Comparison of ENCODE assay signal across 8 cellular contexts in the genomic region with DNA sequence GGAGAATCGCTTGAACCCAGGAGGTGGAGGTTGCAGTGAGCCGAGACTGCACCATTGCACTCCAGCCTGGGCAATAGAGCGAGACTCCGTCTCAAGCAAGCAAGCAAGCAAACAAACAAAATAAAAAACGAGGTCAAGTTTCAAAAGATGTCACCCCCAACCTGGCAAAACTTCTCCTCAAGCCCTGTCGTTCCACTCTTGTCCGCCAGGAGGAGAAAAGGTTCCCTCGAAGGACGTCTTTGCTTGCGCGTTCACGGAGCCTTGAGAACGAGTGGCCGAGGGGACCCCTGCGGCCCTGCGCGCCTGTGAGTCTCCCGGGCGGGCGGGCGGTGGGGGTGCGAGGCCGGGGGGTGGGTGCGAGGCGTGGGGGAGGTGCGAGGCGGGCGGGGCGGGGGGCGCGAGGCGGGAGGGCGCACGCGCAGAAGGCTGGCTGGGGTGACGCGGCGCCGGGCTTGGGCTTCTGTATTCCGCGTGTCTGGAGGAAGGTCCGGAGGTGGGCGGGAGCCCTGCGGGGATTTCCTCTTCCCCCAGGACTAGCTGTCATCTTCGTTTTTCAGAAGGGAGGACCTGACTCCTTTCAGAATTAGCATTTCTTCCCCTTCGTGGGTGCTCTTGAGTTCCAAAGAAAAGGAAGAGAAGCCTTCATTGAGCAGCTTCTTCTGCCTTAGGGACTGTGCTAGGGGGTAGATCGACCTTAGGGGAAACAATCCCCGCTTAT. TPM values are rescaled to one million over a fixed set of nuclear protein-coding genes. Genes with fewer than 3 reads are reported as not detected.
DNase-seq lines count a peak whose midpoint lies in the region; ATAC-seq, FAIRE-seq and TF ChIP-seq lines count a peak whose summit lies in the region.

No MANE protein-coding gene starts in this region.

- H3K4me3 ChIP-seq in kidney (ENCODE audit: low read length in 2 of 2): peak overlapping the region; percentile 26 to 57

- peak; percentile 75 for DNase-seq in EH (ENCODE audit: low read depth)
- peak; percentile 78 for DNase-seq in NCI-H2171 (lab: John Stamatoyannopoulos, UW)
- peak; percentile 70 for DNase-seq in activated CD4-positive, CD25-positive, alpha-beta regulatory T cell treated with anti-CD3 and anti-CD28 coated beads, Interleukin-2, amount 50 U/mL, for 16 hours (ENCODE audit: low read depth, low spot score)
- peak; percentile 79 for DNase-seq in central memory CD8-positive, alpha-beta T cell (ENCODE audit: low spot score in 2 of 2)
- peak; percentile 87 for DNase-seq in kidney
- peak; percentile 70 to 82 for DNase-seq in stimulated activated CD4-positive, alpha-beta T cell treated with anti-CD3 and anti-CD28 coated beads, Interleukin-12 subunit alpha, Interleukin-12 subunit beta, amount 100 ng/mL, for 24 hours (ENCODE audit: low read depth in 2 of 2)

- no peak overlapping the region for H3K27ac ChIP-seq in kidney (ENCODE audit: low read depth in 2 of 2, low read length in 2 of 2)

- no peaks in the 10 kb centered on the region for H3K27me3 Mint-ChIP-seq in central memory CD8-positive, alpha-beta T cell

- peak overlapping the region in 1 of 2 donors; percentile 69 for H3K9ac ChIP-seq in kidney (ENCODE audit: low read length in 2 of 2)

- H3K4me3 Mint-ChIP-seq in central memory CD8-positive, alpha-beta T cell: peak overlapping the region; percentile 82

- ATAC-seq in HG02588 (IDR thresholded peaks at IDR 0.05; ENCODE audit: unreplicated experiment) (peak; percentile 58), GM18519 (IDR thresholded peaks at IDR 0.05; ENCODE audit: low FRiP score, unreplicated experiment) (no peak)
- ATAC-seq in central memory CD8-positive, alpha-beta T cell (replicated peaks; ENCODE audit: extremely low read depth, poor library complexity, severe bottlenecking): peak; percentile 81

- no peaks in the 10 kb centered on the region for H3K36me3 ChIP-seq in kidney (ENCODE audit: control insufficient read depth in 1 of 2, insufficient read depth in 2 of 2, low read length in 2 of 2)

- H3K4me1 ChIP-seq in kidney (ENCODE audit: control insufficient read depth in 1 of 2, insufficient read depth in 1 of 2, low read depth in 1 of 2, low read length in 2 of 2): no peaks in the 10 kb centered on the region

- peaks cover 3% of the 10 kb centered on the region for H3K36me3 Mint-ChIP-seq in central memory CD8-positive, alpha-beta T cell (ENCODE audit: insufficient read depth)

- TF ChIP-seq CTCF in kidney (IDR thresholded peaks at IDR 0.05; ENCODE audit: borderline replicate concordance, extremely low read depth, insufficient read depth): peak; percentile 82

- peak overlapping the region; percentile 94 for H3K27ac Mint-ChIP-seq in central memory CD8-positive, alpha-beta T cell (ENCODE audit: low read depth)

- H3K9me3 ChIP-seq in kidney (ENCODE audit: control insufficient read depth in 1 of 2, low read length in 2 of 2): no peaks in the 10 kb centered on the region

- peaks cover 24% of the 10 kb centered on the region for H3K4me1 Mint-ChIP-seq in central memory CD8-positive, alpha-beta T cell

- FAIRE-seq in kidney (lab: Jason Lieb, UNC): no peak

- intact Hi-C loops in kidney (cut with DNase I): no loop called here

- no peaks in the 10 kb centered on the region for H3K9me3 Mint-ChIP-seq in central memory CD8-positive, alpha-beta T cell

RNA-seq across cellular contexts. Expression of a gene that starts 3.7 kb away (rescaled TPM):
- total RNA-seq in kidney: 0.19 TPM
- polyA plus RNA-seq in kidney (ENCODE audit: insufficient read depth, low read depth, low replicate concordance): 0.90 TPM

RNA-seq across cellular contexts. Expression of a gene that starts 33.8 kb away (rescaled TPM):
- total RNA-seq in kidney: 168 TPM
- 69.6 TPM for polyA plus RNA-seq in kidney (ENCODE audit: insufficient read depth, low read depth, low replicate concordance)

RNA-seq across cellular contexts. Expression of a gene that starts 34.2 kb away (rescaled TPM):
- total RNA-seq in kidney: 1.5 TPM
- 1.6 TPM for polyA plus RNA-seq in kidney (ENCODE audit: insufficient read depth, low read depth, low replicate concordance)

RNA-seq across cellular contexts. Expression of a gene that starts 44.0 kb away (rescaled TPM):
- total RNA-seq in kidney: 47.1 TPM
- polyA plus RNA-seq in kidney (ENCODE audit: insufficient read depth, low read depth, low replicate concordance): 40.1 TPM

RNA-seq across cellular contexts. Expression of a gene that starts 46.7 kb away (rescaled TPM):
- total RNA-seq in kidney: 10.0 TPM
- 3.4 TPM for polyA plus RNA-seq in kidney (ENCODE audit: insufficient read depth, low read depth, low replicate concordance)
